32 cellular contexts compared by ENCODE assay signal in the genomic region with DNA sequence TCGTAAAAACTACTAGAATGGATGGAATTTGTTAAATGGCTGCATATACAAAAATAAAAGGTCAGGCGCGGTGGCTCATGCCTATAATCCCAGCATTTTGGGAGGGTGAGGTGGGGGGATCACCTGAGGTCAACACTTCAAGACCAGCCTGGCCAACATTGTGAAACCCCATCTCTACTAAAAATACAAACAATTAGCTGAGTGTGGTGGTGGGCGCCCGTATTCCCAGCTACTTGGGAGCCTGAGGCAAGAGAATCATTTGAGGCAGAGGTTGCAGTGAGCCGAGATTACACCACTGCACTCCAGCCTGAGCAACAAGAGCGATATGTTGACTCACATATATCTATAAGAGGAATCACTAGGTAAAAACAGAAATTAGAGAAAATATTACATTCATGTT. TPM values are rescaled to one million over a fixed set of nuclear protein-coding genes. Genes with fewer than 3 reads are reported as not detected.
"Had no signal": no experiment of that assay in that cellular context is flagged by ENCODE, and none has a peak within 500 bp of the region (broad histone marks: within the 10 kb centered on the region; RNA-seq: fewer than 3 reads in every experiment).

No MANE protein-coding gene starts in this region.

- H3K79me2 ChIP-seq: parathyroid adenoma had no signal

- H3K9me3 ChIP-seq: ovary, psoas muscle, right lobe of liver, sigmoid colon, thyroid gland, upper lobe of right lung, uterus had no signal

- H3K27ac ChIP-seq: neural progenitor cell, ovary, parathyroid adenoma, psoas muscle, right lobe of liver, sigmoid colon, skin epidermis, spleen, thoracic aorta, thyroid gland, tibial nerve, upper lobe of right lung, uterus had no signal

- H3K36me3 ChIP-seq: neural progenitor cell, ovary, right lobe of liver, sigmoid colon, thoracic aorta, thyroid gland, tibial nerve, upper lobe of right lung, uterus had no signal

- H3K9ac ChIP-seq: neural progenitor cell, parathyroid adenoma had no signal

- ATAC-seq: naive thymus-derived CD4-positive, alpha-beta T cell; natural killer cell; psoas muscle; right cardiac atrium; stimulated activated memory B cell treated with anti-CD40 and anti-IgM and Interleukin-4, amounts not matched to agents 10 μg/mL and 1 μg/mL and 100 μg/mL, for 72 hours; stimulated activated naive CD8-positive, alpha-beta T cell treated with anti-CD3 and anti-CD28 coated beads, Interleukin-15, amount 100 ng/mL, for 72 hours; stimulated activated naive CD8-positive, alpha-beta T cell treated with anti-CD3 and anti-CD28 coated beads, Interleukin-15, Interleukin-2, amounts not matched to agents 100 U/mL and 50 U/mL, for 24 hours; upper lobe of right lung had no signal

- DNase-seq: naive thymus-derived CD4-positive, alpha-beta T cell; natural killer cell; occipital lobe; ovary; posterior cingulate gyrus; psoas muscle; right cardiac atrium; right lobe of liver; sigmoid colon; spleen; stimulated activated CD4-positive, alpha-beta T cell treated with anti-CD3 and anti-CD28 coated beads, Interleukin-12 subunit alpha, Interleukin-12 subunit beta, amount 100 ng/mL, for 4 hours; stimulated activated CD4-positive, alpha-beta T cell treated with anti-CD3 and anti-CD28 coated beads, Interleukin-1b, Interleukin-23, amount 100 ng/mL, for 48 hours; stimulated activated CD4-positive, alpha-beta T cell treated with anti-CD3 and anti-CD28 coated beads, Interleukin-4, amount 100 ng/mL, for 1 hour; stimulated activated CD4-positive, alpha-beta T cell treated with anti-CD3 and anti-CD28 coated beads, Interleukin-4, amount 100 ng/mL, for 4 hours; stimulated activated CD8-positive, alpha-beta memory T cell treated with anti-CD3 and anti-CD28 coated beads, Interleukin-4, amount 100 ng/mL, for 48 hours; stimulated activated naive CD4-positive, alpha-beta T cell; stimulated activated naive CD8-positive, alpha-beta T cell treated with anti-CD3 and anti-CD28 coated beads, Interleukin-15, amount 100 ng/mL, for 72 hours; stimulated activated naive CD8-positive, alpha-beta T cell treated with anti-CD3 and anti-CD28 coated beads, Interleukin-15, Interleukin-2, amounts not matched to agents 100 U/mL and 50 U/mL, for 24 hours; thyroid gland; upper lobe of right lung; uterus had no signal

- H2AFZ ChIP-seq: neural progenitor cell, parathyroid adenoma had no signal

- H3K4me1 ChIP-seq: neural progenitor cell, parathyroid adenoma, psoas muscle, sigmoid colon, spleen, thyroid gland, tibial nerve, upper lobe of right lung, uterus had no signal

- H3K4me2 ChIP-seq: neural progenitor cell, smooth muscle cell had no signal

- H3K4me3 ChIP-seq: neural progenitor cell, ovary, psoas muscle, right lobe of liver, sigmoid colon, skin epidermis, smooth muscle cell, spleen, thoracic aorta, thyroid gland, tibial nerve, upper lobe of right lung, uterus had no signal

- H3K27me3 ChIP-seq: neural progenitor cell, ovary, right lobe of liver, sigmoid colon, spleen, thyroid gland, tibial nerve, upper lobe of right lung, uterus had no signal

RNA-seq across cellular contexts. Expression of a gene that starts 9.3 kb away (rescaled TPM):
- total RNA-seq: occipital lobe, progenitor cell of endocrine pancreas, renal cortical epithelial cell, urinary bladder, uterus had no signal
- polyA plus RNA-seq: neural cell had no signal

RNA-seq across cellular contexts. Expression of a gene that starts 36.0 kb away (rescaled TPM):
- polyA plus RNA-seq: neural cell had no signal
